Comparison of ENCODE assay signal across 25 cellular contexts in the genomic region with DNA sequence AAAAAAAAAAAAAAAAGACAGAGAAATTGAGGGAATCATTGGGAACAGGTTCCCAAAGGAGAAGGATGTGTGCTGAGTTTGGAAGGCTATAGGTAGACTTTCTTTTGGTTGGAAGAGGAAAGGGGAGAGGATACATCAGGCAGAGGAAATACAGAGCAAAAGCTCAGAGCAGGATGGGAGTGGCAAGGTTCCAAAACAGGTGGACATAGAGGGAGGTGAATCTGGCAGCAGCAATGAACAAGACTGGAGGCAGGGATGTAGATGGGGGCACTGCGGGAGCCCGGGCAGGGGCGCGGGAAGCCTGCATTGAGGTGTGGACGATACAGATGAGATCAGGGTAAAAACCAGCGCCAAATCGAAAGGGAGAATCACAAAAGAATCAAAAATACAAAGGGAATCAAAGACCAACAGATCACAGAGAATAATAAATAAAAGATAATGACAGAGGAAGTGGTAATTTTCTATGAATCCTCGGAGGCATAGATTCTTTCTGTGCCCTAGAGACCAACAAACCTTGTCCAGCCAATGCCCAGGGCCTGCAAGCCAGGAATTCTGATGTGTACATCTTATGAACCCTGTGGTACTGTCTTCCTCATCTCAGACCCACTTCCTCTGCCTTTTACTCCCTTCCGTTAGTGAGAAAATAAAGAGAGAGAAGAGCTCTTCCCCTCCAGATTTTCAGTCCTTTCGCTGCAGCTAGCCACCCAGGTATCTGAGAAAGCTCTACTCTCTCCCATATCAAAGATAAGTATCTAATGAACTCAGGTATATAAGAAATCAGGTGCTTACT.
DNase-seq lines count a peak whose midpoint lies in the region; ATAC-seq and TF ChIP-seq lines count a peak whose summit lies in the region.
"Had no signal": no experiment of that assay in that cellular context is flagged by ENCODE, and none has a peak within 500 bp of the region (broad histone marks: within the 10 kb centered on the region; RNA-seq: fewer than 3 reads in every experiment).

No MANE protein-coding gene starts in this region.

- H3K4me3 ChIP-seq in CD4-positive, alpha-beta memory T cell (ENCODE audit: low read length in 2 of 2), result no peak overlapping the region
- H3K4me3 ChIP-seq in tibial artery, result no peak overlapping the region
- H3K4me3 ChIP-seq: BLaER1, esophagus muscularis mucosa, gastrocnemius medialis, GM12878, GM23338, lung, testis had no signal

- no peak overlapping the region for H3K4me3 Mint-ChIP-seq in activated CD4-positive, alpha-beta T cell treated with anti-CD3 and anti-CD28 coated beads, Interleukin-2, amount 10 ng/mL, durations not matched to agents 7 days and 5 days
- peak overlapping the region; percentile 61 to 83 (median 80) for H3K4me3 Mint-ChIP-seq in CD4-positive, alpha-beta memory T cell
- no peak overlapping the region for H3K4me3 Mint-ChIP-seq in effector memory CD8-positive, alpha-beta T cell
- no peak overlapping the region for H3K4me3 Mint-ChIP-seq in type B pancreatic cell
- H3K4me3 Mint-ChIP-seq: GM23338, IgD-negative memory B cell had no signal

- no peaks in the 10 kb centered on the region for H3K36me3 Mint-ChIP-seq in activated CD4-positive, alpha-beta T cell treated with anti-CD3 and anti-CD28 coated beads, Interleukin-2, amount 10 ng/mL, durations not matched to agents 7 days and 5 days (ENCODE audit: low read depth)
- no peaks in the 10 kb centered on the region for H3K36me3 Mint-ChIP-seq in CD4-positive, alpha-beta memory T cell
- no peaks in the 10 kb centered on the region for H3K36me3 Mint-ChIP-seq in effector memory CD8-positive, alpha-beta T cell (ENCODE audit: insufficient read depth)
- no peaks in the 10 kb centered on the region for H3K36me3 Mint-ChIP-seq in type B pancreatic cell
- H3K36me3 Mint-ChIP-seq: IgD-negative memory B cell had no signal

- peaks cover 4% of the 10 kb centered on the region for H3K9me3 Mint-ChIP-seq in activated CD4-positive, alpha-beta T cell treated with anti-CD3 and anti-CD28 coated beads, Interleukin-2, amount 10 ng/mL, durations not matched to agents 7 days and 5 days
- peaks cover 0 to 3% (median 0%) of the 10 kb centered on the region in 8 donors for H3K9me3 Mint-ChIP-seq in CD4-positive, alpha-beta memory T cell
- H3K9me3 Mint-ChIP-seq in effector memory CD8-positive, alpha-beta T cell, result no peaks in the 10 kb centered on the region
- H3K9me3 Mint-ChIP-seq in type B pancreatic cell, result peaks cover 8% of the 10 kb centered on the region
- H3K9me3 Mint-ChIP-seq: GM23338, IgD-negative memory B cell had no signal

- POLR2A ChIA-PET in activated CD4-positive, alpha-beta T cell treated with anti-CD3 and anti-CD28 coated beads, Interleukin-2, amount 10 ng/mL, durations not matched to agents 7 days and 5 days (lab: Charles Lee), result no interaction called here
- POLR2A ChIA-PET in CD4-positive, alpha-beta memory T cell (lab: Charles Lee; ENCODE audit: partially characterized antibody), result interaction anchor here (1.0 to 4.9 kb wide), 3 partner anchors 9 to 21 kb away, joined by 3 to 30 read pairs (median 7); no protein-coding TSS in a partner anchor

- CTCF ChIA-PET in activated CD4-positive, alpha-beta T cell treated with anti-CD3 and anti-CD28 coated beads, Interleukin-2, amount 10 ng/mL, durations not matched to agents 7 days and 5 days (lab: Charles Lee), result interaction anchor here (0.5 to 1.1 kb wide), 4 partner anchors 17 to 166 kb away, joined by 3 to 5 read pairs (median 4); no protein-coding TSS in a partner anchor
- CTCF ChIA-PET in CD4-positive, alpha-beta memory T cell (lab: Charles Lee; ENCODE audit: partially characterized antibody), result interaction anchor here (1.0 to 1.9 kb wide), 3 partner anchors 42 to 111 kb away, joined by 3 to 9 read pairs (median 4); no protein-coding TSS in a partner anchor

- peak overlapping the region; percentile 67 for H3K27ac Mint-ChIP-seq in activated CD4-positive, alpha-beta T cell treated with anti-CD3 and anti-CD28 coated beads, Interleukin-2, amount 10 ng/mL, durations not matched to agents 7 days and 5 days
- H3K27ac Mint-ChIP-seq in CD4-positive, alpha-beta memory T cell, result peak overlapping the region; percentile 52 to 94 (median 92)
- peak overlapping the region; percentile 5 to 23 for H3K27ac Mint-ChIP-seq in effector memory CD8-positive, alpha-beta T cell
- H3K27ac Mint-ChIP-seq in type B pancreatic cell, result no peak overlapping the region
- H3K27ac Mint-ChIP-seq: GM23338 had no signal

- H3K27me3 Mint-ChIP-seq in activated CD4-positive, alpha-beta T cell treated with anti-CD3 and anti-CD28 coated beads, Interleukin-2, amount 10 ng/mL, durations not matched to agents 7 days and 5 days, result no peaks in the 10 kb centered on the region
- no peaks in the 10 kb centered on the region for H3K27me3 Mint-ChIP-seq in CD4-positive, alpha-beta memory T cell
- H3K27me3 Mint-ChIP-seq in effector memory CD8-positive, alpha-beta T cell, result no peaks in the 10 kb centered on the region
- H3K27me3 Mint-ChIP-seq in type B pancreatic cell, result peaks cover 4% of the 10 kb centered on the region
- H3K27me3 Mint-ChIP-seq: IgD-negative memory B cell had no signal

- H3K36me3 ChIP-seq in CD4-positive, alpha-beta memory T cell (ENCODE audit: insufficient read depth, low read length), result no peaks in the 10 kb centered on the region
- no peaks in the 10 kb centered on the region for H3K36me3 ChIP-seq in tibial artery
- H3K36me3 ChIP-seq: BLaER1, esophagus muscularis mucosa, gastrocnemius medialis had no signal

- peaks cover 37% of the 10 kb centered on the region for H3K4me1 ChIP-seq in CD4-positive, alpha-beta memory T cell (ENCODE audit: insufficient read depth, low read length)
- peaks cover 0 to 12% (median 0%) of the 10 kb centered on the region in 4 donors for H3K4me1 ChIP-seq in tibial artery
- H3K4me1 ChIP-seq: BLaER1, testis had no signal

- H3K27ac ChIP-seq in CD4-positive, alpha-beta memory T cell (ENCODE audit: low read depth, low read length), result no peak overlapping the region
- no peak overlapping the region for H3K27ac ChIP-seq in tibial artery
- H3K27ac ChIP-seq: BLaER1, esophagus muscularis mucosa, gastrocnemius medialis, testis had no signal

- no peaks in the 10 kb centered on the region for H3K9me3 ChIP-seq in CD4-positive, alpha-beta memory T cell (ENCODE audit: control insufficient read depth in 1 of 2, low read length in 2 of 2)
- H3K9me3 ChIP-seq in tibial artery, result no peaks in the 10 kb centered on the region
- H3K9me3 ChIP-seq: BLaER1, esophagus muscularis mucosa, gastrocnemius medialis, testis had no signal

- ATAC-seq in effector memory CD8-positive, alpha-beta T cell (replicated peaks), result no peak
- ATAC-seq: gastrocnemius medialis, GM12878, GM23338, Right ventricle myocardium inferior had no signal

- TF ChIP-seq CTCF in type B pancreatic cell (conservative IDR thresholded peaks at IDR 0.05) (no peak), tibial artery (IDR thresholded peaks at IDR 0.05) (no peak)

- intact Hi-C loops in CD4-positive, alpha-beta memory T cell (cut with micrococcal nuclease), result loop anchor here (1.0 kb wide), 1 partner anchor 18 kb away; no protein-coding TSS in a partner anchor
- intact Hi-C loops in tibial artery (cut with DNase I; ENCODE audit: low total_unique reads), result no loop called here

- peaks cover 34% of the 10 kb centered on the region for H3K4me1 Mint-ChIP-seq in activated CD4-positive, alpha-beta T cell treated with anti-CD3 and anti-CD28 coated beads, Interleukin-2, amount 10 ng/mL, durations not matched to agents 7 days and 5 days
- peaks cover 24 to 56% (median 36%) of the 10 kb centered on the region in 4 donors for H3K4me1 Mint-ChIP-seq in CD4-positive, alpha-beta memory T cell
- H3K4me1 Mint-ChIP-seq in effector memory CD8-positive, alpha-beta T cell (ENCODE audit: low read depth in 2 of 2), result peaks cover 11 to 13% of the 10 kb centered on the region in 2 donors
- H3K4me1 Mint-ChIP-seq in type B pancreatic cell (ENCODE audit: unreplicated experiment), result peaks cover 11% of the 10 kb centered on the region

- no peaks in the 10 kb centered on the region for H3K27me3 ChIP-seq in CD4-positive, alpha-beta memory T cell (ENCODE audit: insufficient read depth, low read length)
- H3K27me3 ChIP-seq in tibial artery, result no peaks in the 10 kb centered on the region
- H3K27me3 ChIP-seq: BLaER1, esophagus muscularis mucosa, testis had no signal

- no peak for DNase-seq in activated CD4-positive, alpha-beta T cell treated with anti-CD3 and anti-CD28 coated beads, Interleukin-2, amount 10 ng/mL, durations not matched to agents 7 days and 5 days
- no peak for DNase-seq in activated CD4-positive, alpha-beta T cell treated with anti-CD3 and anti-CD28 coated beads, Interleukin-2, amount 50 U/mL, for 1 hour
- DNase-seq in CD4-positive, alpha-beta memory T cell, result no peak
- DNase-seq in RPMI8226 (peak; percentile 18), type B pancreatic cell (ENCODE audit: extremely low spot score, unreplicated experiment) (no peak), tibial artery (no peak)
- no peak for DNase-seq in effector memory CD8-positive, alpha-beta T cell
- DNase-seq in stimulated activated CD8-positive, alpha-beta memory T cell treated with anti-CD3 and anti-CD28 coated beads, Interleukin-4, amount 100 ng/mL, for 48 hours, result no peak
- DNase-seq: activated CD4-positive, alpha-beta T cell treated with anti-CD3 and anti-CD28 coated beads, Interleukin-2, amount 50 U/mL, for 4 hours; anterior cingulate cortex; effector CD4-positive, alpha-beta T cell; gastrocnemius medialis; kidney; NCI-H1436; NCI-H510A treated with DMSO at 0.1 percent for 48 hours; occipital lobe; stimulated activated CD4-positive, alpha-beta T cell treated with anti-CD3 and anti-CD28 coated beads, Interleukin-12 subunit alpha, Interleukin-12 subunit beta, amount 100 ng/mL, for 4 hours; testis had no signal

Comparison
In these comparisons a context has a peak if more than half of its experiments do, and no peak if none do; other contexts are left out.
1. H3K4me3 Mint-ChIP-seq: peak in CD4-positive, alpha-beta memory T cell (8 of 8); none in activated CD4-positive, alpha-beta T cell treated with anti-CD3 and anti-CD28 coated beads, Interleukin-2, amount 10 ng/mL, durations not matched to agents 7 days and 5 days (single experiment), effector memory CD8-positive, alpha-beta T cell (0 of 2) and type B pancreatic cell (single experiment).